ENCODE assay signal across 14 cellular contexts in genomic region chr6:22236626-22237414, GRCh38.
DNase-seq lines count a peak whose midpoint lies in the region; ATAC-seq and TF ChIP-seq lines count a peak whose summit lies in the region.
"Had no signal": no experiment of that assay in that cellular context is flagged by ENCODE, and none has a peak within 500 bp of the region (broad histone marks: within the 10 kb centered on the region; RNA-seq: fewer than 3 reads in every experiment).

No MANE protein-coding gene starts in this region.

- whole genome bisulfite sequencing in transverse colon (ENCODE audit: low coverage in 1 of 2), 2 donors = 62 to 67% methylated on average over 4 to 6 of the region's 6 CpGs

- H3K4me3 ChIP-seq in choroid plexus epithelial cell (ENCODE audit: low read depth, low read length) (no peak overlapping the region), transverse colon (no peak overlapping the region)
- H3K4me3 ChIP-seq: pancreas, suprapubic skin had no signal

- TF ChIP-seq EP300 in transverse colon (IDR thresholded peaks at IDR 0.05; ENCODE audit: low read depth) = no peak

- H3K4me1 Mint-ChIP-seq in activated T-helper 1 cell treated with anti-CD3 and anti-CD28 coated beads, Interleukin-12 subunit alpha, Interleukin-12 subunit beta, Interleukin-2, Interleukin-4 antibody, amounts not matched to agents 30 ng/mL and 10 ng/mL and 1 ng/mL, durations not matched to agents 14 hours and 24 hours and 36 hours (ENCODE audit: low read depth) = no peaks in the 10 kb centered on the region

- TF ChIP-seq CTCF in choroid plexus epithelial cell (conservative IDR thresholded peaks at IDR 0.05; ENCODE audit: low read depth, low read length) (no peak), transverse colon (IDR thresholded peaks at IDR 0.05) (no peak)

- TF ChIP-seq POLR2A in transverse colon (IDR thresholded peaks at IDR 0.05) = no peak

- ATAC-seq in GM21717 (IDR thresholded peaks at IDR 0.05; ENCODE audit: unreplicated experiment) = no peak
- ATAC-seq: pancreas had no signal

- H3K27me3 ChIP-seq in transverse colon = no peaks in the 10 kb centered on the region
- H3K27me3 ChIP-seq: pancreas, suprapubic skin had no signal

- H3K36me3 ChIP-seq in transverse colon = no peaks in the 10 kb centered on the region
- H3K36me3 ChIP-seq: pancreas, suprapubic skin had no signal

- H3K36me3 Mint-ChIP-seq in activated T-helper 1 cell treated with anti-CD3 and anti-CD28 coated beads, Interleukin-12 subunit alpha, Interleukin-12 subunit beta, Interleukin-2, Interleukin-4 antibody, amounts not matched to agents 30 ng/mL and 10 ng/mL and 1 ng/mL, durations not matched to agents 14 hours and 24 hours and 36 hours (ENCODE audit: low read depth) = no peaks in the 10 kb centered on the region

- H3K4me3 Mint-ChIP-seq in activated T-helper 1 cell treated with anti-CD3 and anti-CD28 coated beads, Interleukin-12 subunit alpha, Interleukin-12 subunit beta, Interleukin-2, Interleukin-4 antibody, amounts not matched to agents 30 ng/mL and 10 ng/mL and 1 ng/mL, durations not matched to agents 14 hours and 24 hours and 36 hours = no peak overlapping the region
- H3K4me3 Mint-ChIP-seq: activated naive CD4-positive, alpha-beta T cell treated with anti-CD3 and anti-CD28 coated beads for 36 hours had no signal

- no peak overlapping the region for H3K27ac ChIP-seq in transverse colon
- H3K27ac ChIP-seq: pancreas, suprapubic skin had no signal

- H3K9me3 Mint-ChIP-seq in activated T-helper 1 cell treated with anti-CD3 and anti-CD28 coated beads, Interleukin-12 subunit alpha, Interleukin-12 subunit beta, Interleukin-2, Interleukin-4 antibody, amounts not matched to agents 30 ng/mL and 10 ng/mL and 1 ng/mL, durations not matched to agents 14 hours and 24 hours and 36 hours = no peaks in the 10 kb centered on the region

- H3K9me3 ChIP-seq in transverse colon = no peaks in the 10 kb centered on the region
- H3K9me3 ChIP-seq: pancreas, suprapubic skin had no signal

- DNase-seq in DMS 273 treated with DMSO at 0.1 percent for 48 hours (lab: John Stamatoyannopoulos, UW) = peak; percentile 71
- DNase-seq in NCI-H2196 treated with DMSO at 0.1 percent for 48 hours (lab: John Stamatoyannopoulos, UW; ENCODE audit: unreplicated experiment) = peak; percentile 11
- DNase-seq in choroid plexus epithelial cell (ENCODE audit: low read depth) = peak; percentile 92
- DNase-seq in myocyte (ENCODE audit: low read depth) = peak; percentile 96
- DNase-seq in activated T-helper 1 cell treated with anti-CD3 and anti-CD28 coated beads, Interleukin-12 subunit alpha, Interleukin-12 subunit beta, Interleukin-2, Interleukin-4 antibody, amounts not matched to agents 30 ng/mL and 10 ng/mL and 1 ng/mL, durations not matched to agents 14 hours and 24 hours and 36 hours (ENCODE audit: low spot score) = no peak
- no peak for DNase-seq in central memory CD4-positive, alpha-beta T cell
- no peak for DNase-seq in transverse colon
- DNase-seq: activated CD4-positive, CD25-positive, alpha-beta regulatory T cell treated with anti-CD3 and anti-CD28 coated beads, Interleukin-2, amount 50 U/mL, for 72 hours; activated naive CD4-positive, alpha-beta T cell treated with anti-CD3 and anti-CD28 coated beads for 36 hours; COR-L47; effector memory CD4-positive, alpha-beta T cell; pancreas had no signal

- intact Hi-C loops in activated T-helper 1 cell treated with anti-CD3 and anti-CD28 coated beads, Interleukin-12 subunit alpha, Interleukin-12 subunit beta, Interleukin-2, Interleukin-4 antibody, amounts not matched to agents 30 ng/mL and 10 ng/mL and 1 ng/mL, durations not matched to agents 14 hours and 24 hours and 36 hours (cut with micrococcal nuclease) = no loop called here
- intact Hi-C loops in transverse colon (cut with DNase I; ENCODE audit: low total_unique reads) = no loop called here

- no peaks in the 10 kb centered on the region for H3K27me3 Mint-ChIP-seq in activated T-helper 1 cell treated with anti-CD3 and anti-CD28 coated beads, Interleukin-12 subunit alpha, Interleukin-12 subunit beta, Interleukin-2, Interleukin-4 antibody, amounts not matched to agents 30 ng/mL and 10 ng/mL and 1 ng/mL, durations not matched to agents 14 hours and 24 hours and 36 hours (ENCODE audit: insufficient read depth)

- no peaks in the 10 kb centered on the region for H3K4me1 ChIP-seq in transverse colon
- H3K4me1 ChIP-seq: pancreas, suprapubic skin had no signal

- H3K27ac Mint-ChIP-seq in activated T-helper 1 cell treated with anti-CD3 and anti-CD28 coated beads, Interleukin-12 subunit alpha, Interleukin-12 subunit beta, Interleukin-2, Interleukin-4 antibody, amounts not matched to agents 30 ng/mL and 10 ng/mL and 1 ng/mL, durations not matched to agents 14 hours and 24 hours and 36 hours = no peak overlapping the region
- H3K27ac Mint-ChIP-seq: activated naive CD4-positive, alpha-beta T cell treated with anti-CD3 and anti-CD28 coated beads for 36 hours had no signal

- in situ Hi-C loops in transverse colon (cut with MboI; ENCODE audit: low pct_ligation_motif_present in 1 of 4, low pct_unique_long_range_greater_than_20kb in 1 of 4, low sequenced_read_pairs in 3 of 4) = no loop called here

Comparison
In these comparisons a context has a peak if more than half of its experiments do, and no peak if none do; other contexts are left out.
1. DNase-seq: peak in DMS 273 treated with DMSO at 0.1 percent for 48 hours (single experiment), NCI-H2196 treated with DMSO at 0.1 percent for 48 hours (single experiment), choroid plexus epithelial cell (single experiment) and myocyte (single experiment); none in activated T-helper 1 cell treated with anti-CD3 and anti-CD28 coated beads, Interleukin-12 subunit alpha, Interleukin-12 subunit beta, Interleukin-2, Interleukin-4 antibody, amounts not matched to agents 30 ng/mL and 10 ng/mL and 1 ng/mL, durations not matched to agents 14 hours and 24 hours and 36 hours (single experiment), central memory CD4-positive, alpha-beta T cell (single experiment) and transverse colon (single experiment).